ENCODE assay signal across 12 cellular contexts in genomic region chr11:60396790-60397189, GRCh38. TPM values are rescaled to one million over a fixed set of nuclear protein-coding genes. Genes with fewer than 3 reads are reported as not detected.
DNase-seq lines count a peak whose midpoint lies in the region; ATAC-seq and TF ChIP-seq lines count a peak whose summit lies in the region.
"Had no signal": no experiment of that assay in that cellular context is flagged by ENCODE, and none has a peak within 500 bp of the region (broad histone marks: within the 10 kb centered on the region; RNA-seq: fewer than 3 reads in every experiment).

No MANE protein-coding gene starts in this region.

- peak overlapping the region in 1 of 2 donors; percentile 64 for H3K4me3 Mint-ChIP-seq in CD14-positive monocyte
- no peak overlapping the region for H3K4me3 Mint-ChIP-seq in progenitor cell of endocrine pancreas (ENCODE audit: low read depth)
- H3K4me3 Mint-ChIP-seq in activated CD4-positive, alpha-beta memory T cell treated with anti-CD3 and anti-CD28 coated beads, Interleukin-2, amount 10 ng/mL, durations not matched to agents 7 days and 5 days: no peak overlapping the region

- no peaks in the 10 kb centered on the region for H3K79me2 ChIP-seq in SU-DHL-6 (ENCODE audit: insufficient read depth, low read length)

- H3K27me3 ChIP-seq in SU-DHL-6 (ENCODE audit: low read length): no peaks in the 10 kb centered on the region

- peaks cover 69 to 74% of the 10 kb centered on the region in 2 donors for H3K36me3 Mint-ChIP-seq in CD14-positive monocyte
- H3K36me3 Mint-ChIP-seq in progenitor cell of endocrine pancreas (ENCODE audit: insufficient read depth): no peaks in the 10 kb centered on the region
- no peaks in the 10 kb centered on the region for H3K36me3 Mint-ChIP-seq in activated CD4-positive, alpha-beta memory T cell treated with anti-CD3 and anti-CD28 coated beads, Interleukin-2, amount 10 ng/mL, durations not matched to agents 7 days and 5 days (ENCODE audit: low read depth)

- TF ChIP-seq CTCF in CD14-positive monocyte (IDR thresholded peaks at IDR 0.05): no peak
- TF ChIP-seq CTCF in SU-DHL-6 (IDR thresholded peaks at IDR 0.05; ENCODE audit: insufficient read depth, low read length, poor library complexity, severe bottlenecking): no peak
- no peak for TF ChIP-seq CTCF in progenitor cell of endocrine pancreas (IDR thresholded peaks at IDR 0.05; ENCODE audit: unreplicated experiment)

- H3K4me3 ChIP-seq in SU-DHL-6 (ENCODE audit: insufficient read depth, low read length, poor library complexity, severe bottlenecking): no peak overlapping the region

- no peak overlapping the region for H3K27ac ChIP-seq in SU-DHL-6 (ENCODE audit: low read depth, low read length)

- H3K27me3 Mint-ChIP-seq in CD14-positive monocyte (ENCODE audit: low read depth in 3 of 3): no peaks in the 10 kb centered on the region
- peaks cover 5% of the 10 kb centered on the region for H3K27me3 Mint-ChIP-seq in progenitor cell of endocrine pancreas
- no peaks in the 10 kb centered on the region for H3K27me3 Mint-ChIP-seq in activated CD4-positive, alpha-beta memory T cell treated with anti-CD3 and anti-CD28 coated beads, Interleukin-2, amount 10 ng/mL, durations not matched to agents 7 days and 5 days

- no peak overlapping the region; the same call in 1 of the 2 replicates for H3K9ac ChIP-seq in SU-DHL-6 (ENCODE audit: low read length)

- H3K9me2 ChIP-seq in SU-DHL-6 (replicated peaks; ENCODE audit: insufficient read depth, low read length): no peaks in the 10 kb centered on the region

- H3F3A ChIP-seq in SU-DHL-6 (ENCODE audit: insufficient read depth): no peaks in the 10 kb centered on the region

- POLR2A ChIA-PET in activated CD4-positive, alpha-beta memory T cell treated with anti-CD3 and anti-CD28 coated beads, Interleukin-2, amount 10 ng/mL, durations not matched to agents 7 days and 5 days (lab: Charles Lee): no interaction called here

- DNase-seq in CD14-positive monocyte (ENCODE audit: low spot score) (peak; percentile 56), AG08395 (ENCODE audit: low spot score) (no peak), progenitor cell of endocrine pancreas (ENCODE audit: low spot score, unreplicated experiment) (no peak), NCI-H146 treated with DMSO at 0.1 percent for 48 hours (lab: John Stamatoyannopoulos, UW; ENCODE audit: unreplicated experiment) (no peak)
- no peak for DNase-seq in activated CD4-positive, alpha-beta memory T cell treated with anti-CD3 and anti-CD28 coated beads, Interleukin-2, amount 10 ng/mL, durations not matched to agents 7 days and 5 days
- DNase-seq: head of caudate nucleus, NCI-H2227 treated with DMSO at 0.1 percent for 48 hours, T-helper 9 cell had no signal

- H3K9me3 Mint-ChIP-seq in CD14-positive monocyte (peaks cover 0 to 15% (median 5%) of the 10 kb centered on the region in 7 donors), progenitor cell of endocrine pancreas (ENCODE audit: low read depth) (peaks cover 3% of the 10 kb centered on the region)
- no peaks in the 10 kb centered on the region for H3K9me3 Mint-ChIP-seq in activated CD4-positive, alpha-beta memory T cell treated with anti-CD3 and anti-CD28 coated beads, Interleukin-2, amount 10 ng/mL, durations not matched to agents 7 days and 5 days

- CTCF ChIA-PET in activated CD4-positive, alpha-beta memory T cell treated with anti-CD3 and anti-CD28 coated beads, Interleukin-2, amount 10 ng/mL, durations not matched to agents 7 days and 5 days (lab: Charles Lee): no interaction called here

- peak overlapping the region; percentile 8 for H3K4me2 ChIP-seq in SU-DHL-6 (ENCODE audit: low read depth, low read length, poor library complexity, severe bottlenecking)

- no peak overlapping the region for H2AFZ ChIP-seq in SU-DHL-6 (ENCODE audit: low read depth, low read length, severe bottlenecking)

- H3K27ac Mint-ChIP-seq in CD14-positive monocyte (peak overlapping the region; percentile 90 to 96 (median 93)), progenitor cell of endocrine pancreas (no peak overlapping the region)
- no peak overlapping the region for H3K27ac Mint-ChIP-seq in activated CD4-positive, alpha-beta memory T cell treated with anti-CD3 and anti-CD28 coated beads, Interleukin-2, amount 10 ng/mL, durations not matched to agents 7 days and 5 days

- peaks cover 57% of the 10 kb centered on the region for H3K4me1 Mint-ChIP-seq in CD14-positive monocyte
- H3K4me1 Mint-ChIP-seq in progenitor cell of endocrine pancreas (ENCODE audit: low read depth): no peaks in the 10 kb centered on the region
- H3K4me1 Mint-ChIP-seq in activated CD4-positive, alpha-beta memory T cell treated with anti-CD3 and anti-CD28 coated beads, Interleukin-2, amount 10 ng/mL, durations not matched to agents 7 days and 5 days: peaks cover 5% of the 10 kb centered on the region

- ATAC-seq in GM19351 (IDR thresholded peaks at IDR 0.05; ENCODE audit: unreplicated experiment) (peak; percentile 90), HG03095 (IDR thresholded peaks at IDR 0.05; ENCODE audit: unreplicated experiment) (peak; percentile 78)

- intact Hi-C loops in CD14-positive monocyte (cut with micrococcal nuclease): loop anchor here (5.0 kb wide), 1 partner anchor 34 kb away; no protein-coding TSS in a partner anchor

- no peaks in the 10 kb centered on the region; the same call in 1 of the 2 replicates for H3K36me3 ChIP-seq in SU-DHL-6 (ENCODE audit: low read length)

- H4K20me1 ChIP-seq in SU-DHL-6 (ENCODE audit: low read depth, low read length): no peaks in the 10 kb centered on the region

- H3K9me3 ChIP-seq in SU-DHL-6 (ENCODE audit: insufficient read depth, low read length): no peaks in the 10 kb centered on the region

RNA-seq across cellular contexts. Expression of gene MS4A14, which starts 0.5 kb away (rescaled TPM):
- polyA plus RNA-seq in CD14-positive monocyte: 1 to 10 TPM; 3.0 to 7.5 TPM
- total RNA-seq in progenitor cell of endocrine pancreas: not detected in 2 replicates
- not detected for total RNA-seq in activated CD4-positive, alpha-beta memory T cell treated with anti-CD3 and anti-CD28 coated beads, Interleukin-2, amount 10 ng/mL, durations not matched to agents 7 days and 5 days

RNA-seq across cellular contexts. Expression of gene MS4A7, which starts 18.5 kb away (rescaled TPM):
- 100 to 1,000 TPM; 504 to 596 TPM for polyA plus RNA-seq in CD14-positive monocyte
- not detected in 2 replicates for total RNA-seq in progenitor cell of endocrine pancreas
- total RNA-seq in activated CD4-positive, alpha-beta memory T cell treated with anti-CD3 and anti-CD28 coated beads, Interleukin-2, amount 10 ng/mL, durations not matched to agents 7 days and 5 days: not detected

RNA-seq across cellular contexts. Expression of gene MS4A5, which starts 32.6 kb away (rescaled TPM):
- polyA plus RNA-seq in CD14-positive monocyte: not detected
- not detected in 2 replicates for total RNA-seq in progenitor cell of endocrine pancreas
- not detected for total RNA-seq in activated CD4-positive, alpha-beta memory T cell treated with anti-CD3 and anti-CD28 coated beads, Interleukin-2, amount 10 ng/mL, durations not matched to agents 7 days and 5 days
- total RNA-seq: subcutaneous adipose tissue had no signal

RNA-seq across cellular contexts. Expression of gene MS4A1, which starts 58.9 kb away (rescaled TPM):
- polyA plus RNA-seq in CD14-positive monocyte: 1 to 10 TPM in 1 of 2 donors, under 1 TPM in 1; 0.88 to 1.3 TPM
- total RNA-seq in progenitor cell of endocrine pancreas: not detected in 2 replicates
- not detected for total RNA-seq in activated CD4-positive, alpha-beta memory T cell treated with anti-CD3 and anti-CD28 coated beads, Interleukin-2, amount 10 ng/mL, durations not matched to agents 7 days and 5 days

Comparison
In these comparisons a context has a peak if more than half of its experiments do, and no peak if none do; other contexts are left out.
1. H3K27ac Mint-ChIP-seq: peak in CD14-positive monocyte (7 of 7); none in progenitor cell of endocrine pancreas (single experiment) and activated CD4-positive, alpha-beta memory T cell treated with anti-CD3 and anti-CD28 coated beads, Interleukin-2, amount 10 ng/mL, durations not matched to agents 7 days and 5 days (single experiment).